In genomic region chr16:4301177-4301576, GRCh38 we compare ENCODE assay signal across 25 cellular contexts. TPM values are rescaled to one million over a fixed set of nuclear protein-coding genes. Genes with fewer than 3 reads are reported as not detected.
"Had no signal": no experiment of that assay in that cellular context is flagged by ENCODE, and none has a peak within 500 bp of the region (broad histone marks: within the 10 kb centered on the region; RNA-seq: fewer than 3 reads in every experiment).

No MANE protein-coding gene starts in this region.

- ATAC-seq: foreskin keratinocyte; left cardiac atrium; lower lobe of right lung; naive thymus-derived CD4-positive, alpha-beta T cell; psoas muscle; sciatic nerve; stimulated activated memory B cell treated with anti-CD40 and anti-IgM and Interleukin-4, amounts not matched to agents 10 μg/mL and 1 μg/mL and 100 μg/mL, for 72 hours; stimulated activated naive CD8-positive, alpha-beta T cell treated with anti-CD3 and anti-CD28 coated beads, Interleukin-15, amount 100 ng/mL, for 72 hours had no signal

- H3K27ac ChIP-seq: foreskin keratinocyte, left ventricle myocardium inferior, lower lobe of right lung, neutrophil, psoas muscle, spleen, testis, transverse colon had no signal

- H3K27me3 Mint-ChIP-seq: naive thymus-derived CD4-positive, alpha-beta T cell; stimulated activated memory B cell treated with anti-CD40 and anti-IgM and Interleukin-4, amounts not matched to agents 10 μg/mL and 1 μg/mL and 100 μg/mL, for 72 hours; stimulated activated naive CD8-positive, alpha-beta T cell treated with anti-CD3 and anti-CD28 coated beads, Interleukin-15, amount 100 ng/mL, for 72 hours had no signal

- H3K9me3 Mint-ChIP-seq: naive thymus-derived CD4-positive, alpha-beta T cell; stimulated activated memory B cell treated with anti-CD40 and anti-IgM and Interleukin-4, amounts not matched to agents 10 μg/mL and 1 μg/mL and 100 μg/mL, for 72 hours; stimulated activated naive CD8-positive, alpha-beta T cell treated with anti-CD3 and anti-CD28 coated beads, Interleukin-15, amount 100 ng/mL, for 72 hours had no signal

- H3K36me3 ChIP-seq: left ventricle myocardium inferior, transverse colon had no signal

- H2AFZ ChIP-seq: hepatocyte had no signal

- H3K27ac Mint-ChIP-seq: stimulated activated memory B cell treated with anti-CD40 and anti-IgM and Interleukin-4, amounts not matched to agents 10 μg/mL and 1 μg/mL and 100 μg/mL, for 72 hours; stimulated activated naive CD8-positive, alpha-beta T cell treated with anti-CD3 and anti-CD28 coated beads, Interleukin-15, amount 100 ng/mL, for 72 hours had no signal

- H3K4me2 ChIP-seq: hepatocyte had no signal

- H3K9me3 ChIP-seq: left ventricle myocardium inferior, lower lobe of right lung, neutrophil, psoas muscle, spleen, testis, transverse colon had no signal

- DNase-seq: dermis blood vessel endothelial cell; erythroblast; foreskin keratinocyte; kidney; left cardiac atrium; left ventricle myocardium inferior; lower lobe of right lung; mesendoderm; naive thymus-derived CD4-positive, alpha-beta T cell; psoas muscle; retina; spleen; stimulated activated CD4-positive, alpha-beta T cell treated with anti-CD3 and anti-CD28 coated beads, Interleukin-15, amount 100 ng/mL, for 24 hours; stimulated activated CD4-positive, alpha-beta T cell treated with anti-CD3 and anti-CD28 coated beads, Interleukin-1b, Interleukin-23, amount 100 ng/mL, for 48 hours; stimulated activated CD4-positive, alpha-beta T cell treated with anti-CD3 and anti-CD28 coated beads, Interleukin-4, amount 100 ng/mL, for 24 hours; stimulated activated naive CD8-positive, alpha-beta T cell treated with anti-CD3 and anti-CD28 coated beads, Interleukin-15, amount 100 ng/mL, for 72 hours; testis; transverse colon had no signal

- H3K4me3 ChIP-seq: hepatocyte, left ventricle myocardium inferior, lower lobe of right lung, psoas muscle, spleen, testis, transverse colon had no signal

- H3K4me3 Mint-ChIP-seq: naive thymus-derived CD4-positive, alpha-beta T cell; stimulated activated memory B cell treated with anti-CD40 and anti-IgM and Interleukin-4, amounts not matched to agents 10 μg/mL and 1 μg/mL and 100 μg/mL, for 72 hours; stimulated activated naive CD8-positive, alpha-beta T cell treated with anti-CD3 and anti-CD28 coated beads, Interleukin-15, amount 100 ng/mL, for 72 hours had no signal

- H3K27me3 ChIP-seq: foreskin keratinocyte, hepatocyte, neutrophil, spleen, testis, transverse colon had no signal

- FAIRE-seq: colon, kidney had no signal

RNA-seq across cellular contexts. Expression of gene GLIS2, which starts 14.7 kb away (rescaled TPM):
- polyA plus RNA-seq: naive thymus-derived CD4-positive, alpha-beta T cell had no signal

RNA-seq across cellular contexts. Expression of gene SRL, which starts 59.3 kb away (rescaled TPM):
- total RNA-seq: foreskin keratinocyte; naive thymus-derived CD4-positive, alpha-beta T cell; osteoblast had no signal
- polyA plus RNA-seq: foreskin keratinocyte; hepatocyte; naive thymus-derived CD4-positive, alpha-beta T cell; neural cell had no signal
